Comparison of ENCODE assay signal across 1 cellular context in the genomic region with DNA sequence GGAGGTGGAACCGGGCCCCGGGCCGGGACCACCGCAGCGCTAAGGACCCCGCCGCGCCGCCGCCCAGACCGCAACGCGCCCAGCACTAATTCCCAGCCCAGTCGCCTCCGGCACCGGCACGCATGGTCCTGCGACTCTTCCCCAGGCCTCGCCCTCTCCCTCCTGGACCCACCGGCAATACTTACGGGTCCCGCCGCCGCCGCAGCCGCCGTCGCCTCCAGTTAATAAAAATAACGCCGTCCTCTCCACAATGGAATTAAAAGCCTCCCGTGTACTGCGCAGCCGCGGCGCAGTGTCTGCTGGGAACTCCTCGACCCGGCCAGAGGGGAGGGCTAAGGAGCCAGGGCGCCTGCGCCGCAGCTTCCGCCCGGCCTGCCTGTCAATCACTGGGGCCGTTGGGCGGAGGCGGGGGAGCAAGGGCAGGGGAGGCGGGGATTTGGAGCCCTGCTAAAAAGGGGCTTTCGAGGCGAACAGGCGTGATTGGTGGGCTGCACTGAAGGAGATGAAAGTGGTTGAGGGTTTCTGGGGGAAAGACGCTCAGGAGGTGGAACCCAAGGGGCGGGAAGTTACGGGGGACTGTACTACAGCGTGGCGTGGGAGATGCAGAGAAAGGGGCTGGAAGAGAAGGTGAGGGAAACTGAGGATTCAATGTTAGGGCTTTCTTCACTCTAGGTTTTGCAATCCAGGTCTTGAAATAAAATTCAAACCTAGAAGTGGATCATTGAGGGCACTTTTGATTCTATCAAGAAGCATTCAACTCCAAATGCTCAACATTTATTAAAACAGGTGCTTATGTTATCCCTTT.
TF ChIP-seq lines count a peak whose summit lies in the region.

ZNF281 (minus strand) TSS at position 276 of the 805 bp plus-strand sequence. CDS start 331 bp downstream, outside the sequence.

TF ChIP-seq in HepG2, 621 proteins besides CTCF, POLR2A, EP300 and RAD21 (continued from another document and continues in another):
- peak; percentile 24 for TF ChIP-seq ZFP91 (CRISPR knock-in tag; IDR thresholded peaks at IDR 0.05; ENCODE audit: borderline replicate concordance)
- TF ChIP-seq XBP1 (CRISPR knock-in tag; IDR thresholded peaks at IDR 0.05) = no peak
- peak; percentile 60; the same call in 1 of the 2 replicates for TF ChIP-seq ZNF329 (CRISPR knock-in tag; IDR thresholded peaks at IDR 0.05; ENCODE audit: low read depth)
- TF ChIP-seq ZNF124 (CRISPR knock-in tag; IDR thresholded peaks at IDR 0.05) = 0 out of 2 replicates have a peak, but pooled peaks have one; percentile 67
- TF ChIP-seq ZBTB10 (CRISPR knock-in tag; IDR thresholded peaks at IDR 0.05; ENCODE audit: borderline replicate concordance) = peak; percentile 48; the same call in 1 of the 2 replicates
- peak; percentile 76 for TF ChIP-seq GATAD1 (CRISPR knock-in tag; IDR thresholded peaks at IDR 0.05)
- TF ChIP-seq MXI1 (IDR thresholded peaks at IDR 0.05; ENCODE audit: borderline replicate concordance, low read depth, low read length) = 0 out of 3 replicates have a peak, but pooled peaks have one; percentile 53
- TF ChIP-seq, protein P1, sequence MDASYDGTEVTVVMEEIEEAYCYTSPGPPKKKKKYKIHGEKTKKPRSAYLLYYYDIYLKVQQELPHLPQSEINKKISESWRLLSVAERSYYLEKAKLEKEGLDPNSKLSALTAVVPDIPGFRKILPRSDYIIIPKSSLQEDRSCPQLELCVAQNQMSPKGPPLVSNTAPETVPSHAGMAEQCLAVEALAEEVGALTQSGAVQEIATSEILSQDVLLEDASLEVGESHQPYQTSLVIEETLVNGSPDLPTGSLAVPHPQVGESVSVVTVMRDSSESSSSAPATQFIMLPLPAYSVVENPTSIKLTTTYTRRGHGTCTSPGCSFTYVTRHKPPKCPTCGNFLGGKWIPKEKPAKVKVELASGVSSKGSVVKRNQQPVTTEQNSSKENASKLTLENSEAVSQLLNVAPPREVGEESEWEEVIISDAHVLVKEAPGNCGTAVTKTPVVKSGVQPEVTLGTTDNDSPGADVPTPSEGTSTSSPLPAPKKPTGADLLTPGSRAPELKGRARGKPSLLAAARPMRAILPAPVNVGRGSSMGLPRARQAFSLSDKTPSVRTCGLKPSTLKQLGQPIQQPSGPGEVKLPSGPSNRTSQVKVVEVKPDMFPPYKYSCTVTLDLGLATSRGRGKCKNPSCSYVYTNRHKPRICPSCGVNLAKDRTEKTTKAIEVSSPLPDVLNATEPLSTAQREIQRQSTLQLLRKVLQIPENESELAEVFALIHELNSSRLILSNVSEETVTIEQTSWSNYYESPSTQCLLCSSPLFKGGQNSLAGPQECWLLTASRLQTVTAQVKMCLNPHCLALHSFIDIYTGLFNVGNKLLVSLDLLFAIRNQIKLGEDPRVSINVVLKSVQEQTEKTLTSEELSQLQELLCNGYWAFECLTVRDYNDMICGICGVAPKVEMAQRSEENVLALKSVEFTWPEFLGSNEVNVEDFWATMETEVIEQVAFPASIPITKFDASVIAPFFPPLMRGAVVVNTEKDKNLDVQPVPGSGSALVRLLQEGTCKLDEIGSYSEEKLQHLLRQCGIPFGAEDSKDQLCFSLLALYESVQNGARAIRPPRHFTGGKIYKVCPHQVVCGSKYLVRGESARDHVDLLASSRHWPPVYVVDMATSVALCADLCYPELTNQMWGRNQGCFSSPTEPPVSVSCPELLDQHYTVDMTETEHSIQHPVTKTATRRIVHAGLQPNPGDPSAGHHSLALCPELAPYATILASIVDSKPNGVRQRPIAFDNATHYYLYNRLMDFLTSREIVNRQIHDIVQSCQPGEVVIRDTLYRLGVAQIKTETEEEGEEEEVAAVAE (CRISPR knock-in tag; IDR thresholded peaks at IDR 0.05; ENCODE audit: borderline replicate concordance) = peak; percentile 21; the same call in 1 of the 2 replicates
- no peak for TF ChIP-seq ZSCAN31 (CRISPR knock-in tag; IDR thresholded peaks at IDR 0.05; ENCODE audit: low read depth)
- peak; percentile 32; the same call in 1 of the 2 replicates for TF ChIP-seq ZNF331 (CRISPR knock-in tag; IDR thresholded peaks at IDR 0.05)
- TF ChIP-seq, protein P2, sequence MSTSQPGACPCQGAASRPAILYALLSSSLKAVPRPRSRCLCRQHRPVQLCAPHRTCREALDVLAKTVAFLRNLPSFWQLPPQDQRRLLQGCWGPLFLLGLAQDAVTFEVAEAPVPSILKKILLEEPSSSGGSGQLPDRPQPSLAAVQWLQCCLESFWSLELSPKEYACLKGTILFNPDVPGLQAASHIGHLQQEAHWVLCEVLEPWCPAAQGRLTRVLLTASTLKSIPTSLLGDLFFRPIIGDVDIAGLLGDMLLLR (CRISPR knock-in tag; IDR thresholded peaks at IDR 0.05) = no peak
- TF ChIP-seq SNRNP70 (IDR thresholded peaks at IDR 0.05; ENCODE audit: low read depth, low read length) = no peak
- peak; percentile 24; the same call in 1 of the 2 replicates for TF ChIP-seq NCOA2 (CRISPR knock-in tag; IDR thresholded peaks at IDR 0.05)
- 0 out of 2 replicates have a peak, but pooled peaks have one; percentile 23 for TF ChIP-seq ZNF343 (CRISPR knock-in tag; IDR thresholded peaks at IDR 0.05)
- no peak for TF ChIP-seq RARG (CRISPR knock-in tag; IDR thresholded peaks at IDR 0.05; ENCODE audit: low read depth)
- no peak for TF ChIP-seq NONO (IDR thresholded peaks at IDR 0.05)
- peak; percentile 83 for TF ChIP-seq NONO (CRISPR knock-in tag; conservative IDR thresholded peaks at IDR 0.05)
- peak; percentile 21 for TF ChIP-seq AGO2 (optimal IDR thresholded peaks at IDR 0.05; ENCODE audit: low read depth, low read length)
- peak; percentile 39; the same call in 1 of the 2 replicates for TF ChIP-seq NFYB (CRISPR knock-in tag; IDR thresholded peaks at IDR 0.05)
- peak; percentile 39; the same call in 1 of the 2 replicates for TF ChIP-seq POGK (CRISPR knock-in tag; conservative IDR thresholded peaks at IDR 0.05)
- TF ChIP-seq BCL6 (CRISPR knock-in tag; IDR thresholded peaks at IDR 0.05) = no peak; the same call in 1 of the 2 replicates
- peak; percentile 52; the same call in 1 of the 2 replicates for TF ChIP-seq RFXAP (CRISPR knock-in tag; IDR thresholded peaks at IDR 0.05; ENCODE audit: borderline replicate concordance)
- TF ChIP-seq CEBPZ (IDR thresholded peaks at IDR 0.05; ENCODE audit: low read length) = no peak
- TF ChIP-seq, protein P3, sequence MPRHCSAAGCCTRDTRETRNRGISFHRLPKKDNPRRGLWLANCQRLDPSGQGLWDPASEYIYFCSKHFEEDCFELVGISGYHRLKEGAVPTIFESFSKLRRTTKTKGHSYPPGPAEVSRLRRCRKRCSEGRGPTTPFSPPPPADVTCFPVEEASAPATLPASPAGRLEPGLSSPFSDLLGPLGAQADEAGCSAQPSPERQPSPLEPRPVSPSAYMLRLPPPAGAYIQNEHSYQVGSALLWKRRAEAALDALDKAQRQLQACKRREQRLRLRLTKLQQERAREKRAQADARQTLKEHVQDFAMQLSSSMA (CRISPR knock-in tag; IDR thresholded peaks at IDR 0.05) = no peak
- no peak for TF ChIP-seq DMTF1 (CRISPR knock-in tag; IDR thresholded peaks at IDR 0.05)
- TF ChIP-seq TEAD3 (CRISPR knock-in tag; optimal IDR thresholded peaks at IDR 0.05; ENCODE audit: borderline replicate concordance) = peak; percentile 7
- 0 out of 2 replicates have a peak, but pooled peaks have one; percentile 37 for TF ChIP-seq ZNF761 (CRISPR knock-in tag; conservative IDR thresholded peaks at IDR 0.05)
- no peak for TF ChIP-seq MBD4 (IDR thresholded peaks at IDR 0.05; ENCODE audit: borderline replicate concordance, low read length)
- TF ChIP-seq TOPORS (CRISPR knock-in tag; IDR thresholded peaks at IDR 0.05) = no peak; the same call in 1 of the 2 replicates
- no peak for TF ChIP-seq FLYWCH1 (CRISPR knock-in tag; IDR thresholded peaks at IDR 0.05)
- peak; percentile 87 for TF ChIP-seq ZNF143 (CRISPR knock-in tag; IDR thresholded peaks at IDR 0.05)
- TF ChIP-seq SOX6 (IDR thresholded peaks at IDR 0.05) = no peak
- TF ChIP-seq SOX6 (CRISPR knock-in tag; IDR thresholded peaks at IDR 0.05) = peak; percentile 46; the same call in 1 of the 2 replicates
- 0 out of 2 replicates have a peak, but pooled peaks have one; percentile 49 for TF ChIP-seq GLI4 (CRISPR knock-in tag; IDR thresholded peaks at IDR 0.05; ENCODE audit: borderline replicate concordance)
- peak; percentile 90; the same call in 1 of the 2 replicates for TF ChIP-seq ZNF367 (CRISPR knock-in tag; IDR thresholded peaks at IDR 0.05; ENCODE audit: borderline replicate concordance)
- TF ChIP-seq ZMAT3 (CRISPR knock-in tag; conservative IDR thresholded peaks at IDR 0.05) = no peak
- TF ChIP-seq ZMYM4 (CRISPR knock-in tag; IDR thresholded peaks at IDR 0.05) = 0 out of 2 replicates have a peak, but pooled peaks have one; percentile 40
